ENCODE assay signal across 7 cellular contexts in the genomic region with DNA sequence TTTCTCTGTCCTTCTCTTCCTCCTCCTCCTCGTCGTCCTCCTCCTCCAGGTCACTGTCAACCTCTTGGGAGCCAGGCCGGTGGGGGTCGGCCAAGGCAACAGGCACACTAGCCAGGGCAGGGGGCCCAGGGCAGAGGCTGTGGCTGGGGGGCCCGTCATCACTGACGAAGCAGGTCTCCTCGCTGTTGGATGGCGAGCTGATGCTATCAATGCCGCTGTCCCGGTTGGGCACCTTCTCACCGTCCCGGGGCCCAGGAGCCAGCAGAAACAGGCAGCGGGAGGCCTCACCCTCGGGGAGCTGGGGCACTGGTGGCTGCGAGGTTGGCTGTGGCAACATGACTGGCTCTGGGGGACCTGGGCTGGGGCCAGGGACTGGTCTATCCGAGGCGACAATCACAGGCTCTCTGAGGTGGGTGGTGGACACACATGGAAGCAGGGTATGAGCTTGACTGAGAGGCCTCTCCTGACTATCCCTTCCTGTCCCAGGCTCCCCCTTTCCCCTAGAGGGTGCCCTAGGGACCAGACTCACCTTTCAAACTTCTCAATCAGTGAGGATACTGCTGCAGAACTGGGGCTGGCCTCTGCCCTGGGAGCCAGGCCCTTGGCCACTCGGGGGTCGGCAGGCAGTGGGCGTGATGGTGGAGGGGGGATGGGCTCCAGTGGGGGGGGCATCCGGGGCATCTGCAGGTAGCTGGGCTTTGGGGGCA.
"Had no signal": no experiment of that assay in that cellular context is flagged by ENCODE, and none has a peak within 500 bp of the region (broad histone marks: within the 10 kb centered on the region; RNA-seq: fewer than 3 reads in every experiment).

No MANE protein-coding gene starts in this region.

- DNase-seq: GM23248, H9, HCEC 1CT, Kasumi-1, KG1 had no signal

- H3K4me3 ChIP-seq: GM23248 had no signal

- FAIRE-seq: H1, HTR-8/SVneo had no signal

- H2AFZ ChIP-seq: GM23248 had no signal

- H3K27ac ChIP-seq: GM23248 had no signal

- H3K9ac ChIP-seq: GM23248 had no signal
